ENCODE assay signal across 8 cellular contexts in the genomic region with DNA sequence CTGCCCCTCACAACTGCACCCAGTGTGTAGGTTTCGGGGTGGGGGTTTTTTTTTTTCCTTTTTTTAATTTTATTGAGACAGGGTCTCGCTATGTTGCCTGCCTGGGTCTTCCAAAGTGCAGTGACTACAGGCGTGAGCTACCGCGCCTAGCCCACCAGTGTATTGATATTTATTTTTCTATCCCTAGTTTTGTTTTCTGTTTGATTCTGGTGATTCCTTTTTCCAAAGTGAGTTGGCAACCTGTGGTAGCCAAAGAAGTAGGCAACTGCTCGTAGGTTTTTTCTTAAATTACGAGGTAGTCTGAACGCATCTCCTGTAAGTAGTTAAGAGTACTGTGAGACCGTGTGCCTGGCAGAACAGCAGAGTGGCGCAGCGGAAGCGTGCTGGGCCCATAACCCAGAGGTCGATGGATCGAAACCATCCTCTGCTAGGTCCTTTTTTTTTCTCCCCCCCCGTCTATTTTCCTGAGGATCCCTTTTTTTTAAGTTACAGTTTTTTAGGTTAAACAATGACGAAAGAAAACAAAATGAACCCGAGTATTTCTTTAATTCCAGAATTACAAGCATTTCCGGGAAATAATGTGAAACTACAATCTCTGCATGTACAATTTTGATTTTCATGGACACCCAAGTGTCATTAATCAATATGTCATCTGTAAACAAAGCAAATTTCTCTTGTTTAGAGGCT.
DNase-seq lines count a peak whose midpoint lies in the region; ATAC-seq, FAIRE-seq and TF ChIP-seq lines count a peak whose summit lies in the region.

No MANE protein-coding gene starts in this region.

- peak overlapping the region; percentile 96 for H3K27ac ChIP-seq in astrocyte (ENCODE audit: low read depth, low read length)
- H3K27ac ChIP-seq in iPS DF 6.9 (ENCODE audit: low read length): no peak overlapping the region

- no peaks in the 10 kb centered on the region for H4K20me1 ChIP-seq in astrocyte (ENCODE audit: insufficient read depth, low read length)

- peak overlapping the region; percentile 83 for H3K4me3 Mint-ChIP-seq in astrocyte (ENCODE audit: unreplicated experiment)

- intact Hi-C loops in sciatic nerve (cut with DNase I): no loop called here

- H3K4me3 ChIP-seq in GM12875 (ENCODE audit: low read depth, low read length): peak overlapping the region; percentile 43
- H3K4me3 ChIP-seq in astrocyte (ENCODE audit: insufficient read depth, low read depth, low read length): peak overlapping the region; percentile 80
- peak overlapping the region; percentile 41; the same call in 1 of the 2 replicates for H3K4me3 ChIP-seq in iPS DF 6.9 (ENCODE audit: low read length)

- ATAC-seq in sciatic nerve (peak; percentile 83), GM19395 (IDR thresholded peaks at IDR 0.05; ENCODE audit: unreplicated experiment) (no peak), HG03045 (IDR thresholded peaks at IDR 0.05; ENCODE audit: unreplicated experiment) (no peak)

- H3K79me2 ChIP-seq in astrocyte (ENCODE audit: insufficient read depth, low read length): no peaks in the 10 kb centered on the region

- H3K4me2 ChIP-seq in astrocyte (ENCODE audit: low read length): peak overlapping the region; percentile 86

- H3K36me3 ChIP-seq in astrocyte (ENCODE audit: insufficient read depth, low read length): no peaks in the 10 kb centered on the region
- H3K36me3 ChIP-seq in iPS DF 6.9 (ENCODE audit: control insufficient read depth, insufficient read depth, low read length): no peaks in the 10 kb centered on the region

- H3K4me1 Mint-ChIP-seq in astrocyte (ENCODE audit: low read depth, unreplicated experiment): peaks cover 18% of the 10 kb centered on the region

- peaks cover 5% of the 10 kb centered on the region for H3K36me3 Mint-ChIP-seq in astrocyte (ENCODE audit: low read depth, unreplicated experiment)

- peak overlapping the region; percentile 67 for H3K27ac Mint-ChIP-seq in astrocyte (ENCODE audit: unreplicated experiment)

- peak overlapping the region; percentile 91 for H3K9ac ChIP-seq in astrocyte (ENCODE audit: low read length)

- H3K27me3 ChIP-seq in astrocyte (ENCODE audit: insufficient read depth, low read length) (no peaks in the 10 kb centered on the region), iPS DF 6.9 (ENCODE audit: control insufficient read depth, insufficient read depth, low read length) (no peaks in the 10 kb centered on the region)

- H3K9me3 ChIP-seq in astrocyte (ENCODE audit: insufficient read depth, low read depth, low read length) (no peaks in the 10 kb centered on the region), iPS DF 6.9 (ENCODE audit: control insufficient read depth, insufficient read depth, low read length) (no peaks in the 10 kb centered on the region)

- no peaks in the 10 kb centered on the region for H3K27me3 Mint-ChIP-seq in astrocyte (ENCODE audit: low read depth, unreplicated experiment)

- peaks cover 3% of the 10 kb centered on the region for H3K9me3 Mint-ChIP-seq in astrocyte (ENCODE audit: unreplicated experiment)

- H2AFZ ChIP-seq in astrocyte (ENCODE audit: low read depth, low read length): peak overlapping the region; percentile 69

- TF ChIP-seq CTCF in GM12875 (IDR thresholded peaks at IDR 0.05; ENCODE audit: borderline replicate concordance, insufficient read depth, low read depth, low read length) (no peak), astrocyte (IDR thresholded peaks at IDR 0.05; ENCODE audit: insufficient read depth, low read depth, low read length) (no peak)

- DNase-seq in NCI-H1694 (lab: John Stamatoyannopoulos, UW): peak; percentile 46
- DNase-seq in T-helper 9 cell: peak; percentile 70
- DNase-seq in astrocyte (ENCODE audit: low read depth): peak; percentile 33
- no peak for DNase-seq in iPS DF 6.9 (ENCODE audit: low read depth, low spot score)
- peak; percentile 85 for DNase-seq in sciatic nerve (ENCODE audit: low spot score)

- WGBS in iPS DF 6.9 (ENCODE audit: insufficient coverage, insufficient read length): no CpG with 5 or more reads among the region's 18 CpGs

- no peak for FAIRE-seq in astrocyte (lab: Jason Lieb, UNC)

- H3K4me1 ChIP-seq in astrocyte (ENCODE audit: insufficient read depth, low read length): no peaks in the 10 kb centered on the region
- no peaks in the 10 kb centered on the region for H3K4me1 ChIP-seq in iPS DF 6.9 (ENCODE audit: control insufficient read depth, insufficient read depth, low read length)
